1 cellular context compared by ENCODE assay signal in genomic region chr4:163920426-163920825, GRCh38.
TF ChIP-seq lines count a peak whose summit lies in the region.

No MANE protein-coding gene starts in this region.

TF ChIP-seq in GM23338, 12 proteins besides CTCF, POLR2A, EP300 and RAD21 (continued from another document):
- no peak for TF ChIP-seq NANOG (IDR thresholded peaks at IDR 0.05; ENCODE audit: borderline replicate concordance)
- no peak for TF ChIP-seq POLR2AphosphoS5 (IDR thresholded peaks at IDR 0.05; ENCODE audit: low read depth)
- no peak for TF ChIP-seq ZNF462 (CRISPR knock-in tag; IDR thresholded peaks at IDR 0.05)
- no peak for TF ChIP-seq ETS1 (IDR thresholded peaks at IDR 0.05)
- TF ChIP-seq EZH2 (IDR thresholded peaks at IDR 0.05; ENCODE audit: low read depth, unreplicated experiment) = no peak
TF ChIP-seq in GM23338: peak in this region for 0.
